ENCODE assay signal across 8 cellular contexts in the genomic region with DNA sequence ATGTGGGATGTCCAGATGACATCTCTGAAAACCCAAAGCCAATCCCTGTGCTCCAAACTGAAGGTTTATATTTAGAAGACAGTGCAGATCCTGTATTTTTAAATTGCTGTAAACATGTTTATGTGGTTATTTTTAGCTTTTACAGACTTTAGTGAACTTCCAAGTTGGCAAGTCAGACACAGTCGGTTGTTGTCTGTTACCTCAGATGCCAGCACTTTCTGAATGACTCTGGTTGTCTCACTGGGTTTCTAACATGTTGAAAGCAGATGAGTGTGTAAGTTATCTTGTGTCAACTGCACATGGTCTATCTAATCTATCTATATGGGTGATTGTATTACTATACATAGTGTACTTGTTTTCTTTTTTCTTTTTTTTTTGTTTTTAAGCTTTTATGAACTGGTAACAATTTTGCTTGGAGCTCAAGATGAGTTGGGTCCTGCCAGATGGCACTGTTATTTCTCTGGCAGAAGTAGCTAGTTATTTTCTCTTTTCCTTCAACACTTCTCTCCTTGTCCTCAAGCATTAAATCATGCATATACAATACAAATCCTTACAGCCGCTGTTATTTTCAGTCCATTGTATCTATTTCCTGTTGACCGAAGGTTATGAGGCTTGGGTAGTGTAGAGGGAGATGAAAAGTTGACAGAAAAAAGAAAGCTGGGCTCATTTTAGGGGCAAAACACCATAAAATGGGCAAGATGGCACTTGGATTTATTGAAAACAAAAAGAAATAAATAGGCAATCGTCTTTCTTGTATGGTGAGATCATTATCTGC.
DNase-seq lines count a peak whose midpoint lies in the region; ATAC-seq and FAIRE-seq lines count a peak whose summit lies in the region.
"Had no signal": no experiment of that assay in that cellular context is flagged by ENCODE, and none has a peak within 500 bp of the region (broad histone marks: within the 10 kb centered on the region; RNA-seq: fewer than 3 reads in every experiment).

No MANE protein-coding gene starts in this region.

- peak; percentile 80 for FAIRE-seq in GM19239 (lab: Jason Lieb, UNC)
- peak; percentile 84 for FAIRE-seq in frontal cortex (lab: Jason Lieb, UNC)
- no peak for FAIRE-seq in RCC 7860 (lab: Jason Lieb, UNC)

- no peak for DNase-seq in GM19239 (ENCODE audit: insufficient read length, low spot score)
- no peak for DNase-seq in frontal cortex (ENCODE audit: low spot score in 2 of 2)
- DNase-seq in RCC 7860 (ENCODE audit: low spot score): no peak
- no peak for DNase-seq in UCSD-AML1 (lab: John Stamatoyannopoulos, UW; ENCODE audit: unreplicated experiment)
- no peak for DNase-seq in iPS-NIHi7 (ENCODE audit: extremely low spot score)
- DNase-seq: glutamatergic neuron had no signal

- H3K27ac ChIP-seq in temporal lobe (ENCODE audit: low read depth, low read length): peak overlapping the region; percentile 90

- ATAC-seq in HG03558 (IDR thresholded peaks at IDR 0.05; ENCODE audit: extremely low read depth, unreplicated experiment): peak; percentile 20
